Comparison of ENCODE assay signal across 15 cellular contexts in genomic region chr11:60932605-60933346, GRCh38. TPM values are rescaled to one million over a fixed set of nuclear protein-coding genes. Genes with fewer than 3 reads are reported as not detected.
DNase-seq lines count a peak whose midpoint lies in the region; ATAC-seq, FAIRE-seq and TF ChIP-seq lines count a peak whose summit lies in the region.
"Had no signal": no experiment of that assay in that cellular context is flagged by ENCODE, and none has a peak within 500 bp of the region (broad histone marks: within the 10 kb centered on the region; RNA-seq: fewer than 3 reads in every experiment).

No MANE protein-coding gene starts in this region.

- no peak for FAIRE-seq in HepG2 (lab: Jason Lieb, UNC)

- H3K4me2 ChIP-seq in BLaER1 (peak overlapping the region; percentile 56), HepG2 (ENCODE audit: low read depth, low read length) (no peak overlapping the region)
- H3K4me2 ChIP-seq: smooth muscle cell had no signal

- peak; percentile 79 for DNase-seq in choroid plexus epithelial cell (ENCODE audit: low read depth)
- DNase-seq in GM10266 (ENCODE audit: extremely low spot score): no peak
- DNase-seq in HepG2 (ENCODE audit: low spot score): no peak
- DNase-seq: activated gamma-delta T cell, dermis blood vessel endothelial cell, esophagus squamous epithelium, heart right ventricle, NCI-H1436, NCI-H226, stomach had no signal

- H2AFZ ChIP-seq in HepG2 (ENCODE audit: low read length): no peak overlapping the region

- no peaks in the 10 kb centered on the region for H3K79me2 ChIP-seq in HepG2 (ENCODE audit: insufficient read depth, low read length)

- intact Hi-C loops in HepG2 (cut with micrococcal nuclease; ENCODE audit: unreplicated experiment): no loop called here

- POLR2A ChIA-PET in HepG2 (lab: Yijun Ruan, JAX): no interaction called here

- no peak for TF ChIP-seq CTCF in choroid plexus epithelial cell (conservative IDR thresholded peaks at IDR 0.05; ENCODE audit: low read depth, low read length)
- no peak for TF ChIP-seq CTCF in GM10266 (IDR thresholded peaks at IDR 0.05; ENCODE audit: control insufficient read depth, insufficient read depth, low read depth, missing control alignments)
- no peak for TF ChIP-seq CTCF in HepG2 (CRISPR knock-in tag; IDR thresholded peaks at IDR 0.05)

- in situ Hi-C loops in HepG2 (cut with HindIII; ENCODE audit: extremely low pct_ligation_motif_present, low pct_unique_long_range_greater_than_20kb): no loop called here

- no peak for TF ChIP-seq RAD21 in HepG2 (CRISPR knock-in tag; IDR thresholded peaks at IDR 0.05)

- WGBS in HepG2 (ENCODE audit: low lambda C conversion rate): 94% methylated on average over 4 of the region's 5 CpGs

- 0 out of 2 replicates have a peak, but pooled peaks cover under 1% of the 10 kb centered on the region for H4K20me1 ChIP-seq in BLaER1
- H4K20me1 ChIP-seq in HepG2 (ENCODE audit: insufficient read depth, low read length): no peaks in the 10 kb centered on the region

- no peak overlapping the region for H3K27ac ChIP-seq in BLaER1
- H3K27ac ChIP-seq in HUES48 (ENCODE audit: low read depth, low read length): peak overlapping the region; percentile 86
- H3K27ac ChIP-seq in HepG2 (ENCODE audit: extremely low read length, insufficient read depth, low read length): no peak overlapping the region
- H3K27ac ChIP-seq: esophagus squamous epithelium, heart right ventricle, stomach, vagina had no signal

- H3K9ac ChIP-seq in BLaER1: no peak overlapping the region
- H3K9ac ChIP-seq in HUES48 (ENCODE audit: low read depth, low read length): no peak overlapping the region
- no peak overlapping the region for H3K9ac ChIP-seq in HepG2 (ENCODE audit: insufficient read depth, low read depth, low read length)

- ATAC-seq in HG03521 (IDR thresholded peaks at IDR 0.05; ENCODE audit: unreplicated experiment) (no peak), HepG2 (no peak)
- ATAC-seq: heart right ventricle had no signal

- TF ChIP-seq POLR2A in HepG2 (IDR thresholded peaks at IDR 0.05; ENCODE audit: insufficient read depth in 1 of 2, low read depth in 2 of 2, low read length in 2 of 2): no peak

- H3K27me3 ChIP-seq in BLaER1: no peaks in the 10 kb centered on the region
- H3K27me3 ChIP-seq in HUES48 (ENCODE audit: control insufficient read depth, insufficient read depth, low read length): no peaks in the 10 kb centered on the region
- H3K27me3 ChIP-seq in HepG2 (ENCODE audit: control insufficient read depth in 1 of 2, insufficient read depth in 2 of 2, low read length in 2 of 2): no peaks in the 10 kb centered on the region
- H3K27me3 ChIP-seq: esophagus squamous epithelium, vagina had no signal

- BruUV-seq in HepG2 (replicated peaks; lab: Mats Ljungman, UMichigan): no TSS peak

- H3K4me3 ChIP-seq in BLaER1: no peak overlapping the region
- no peak overlapping the region for H3K4me3 ChIP-seq in HUES48 (ENCODE audit: low read depth, low read length)
- H3K4me3 ChIP-seq in choroid plexus epithelial cell (ENCODE audit: low read depth, low read length): no peak overlapping the region
- no peak overlapping the region for H3K4me3 ChIP-seq in HepG2 (replicated peaks in 1 of 3; ENCODE audit: insufficient read depth in 1 of 3, low read depth in 2 of 3, low read length in 3 of 3)
- H3K4me3 ChIP-seq: esophagus squamous epithelium, heart right ventricle, smooth muscle cell, stomach, vagina had no signal

- H3K36me3 ChIP-seq in BLaER1 (peaks cover 86% of the 10 kb centered on the region), HUES48 (ENCODE audit: control insufficient read depth, insufficient read depth, low read length) (peaks cover 76% of the 10 kb centered on the region), HepG2 (replicated peaks in 1 of 2; ENCODE audit: control insufficient read depth in 1 of 2, insufficient read depth in 2 of 2, low read length in 2 of 2) (peaks cover 3 to 4% of the 10 kb centered on the region in 2 experiments; a peak in 3 of 5 replicates)
- H3K36me3 ChIP-seq: vagina had no signal

- no peaks in the 10 kb centered on the region for H3K9me3 ChIP-seq in BLaER1
- H3K9me3 ChIP-seq in HUES48 (ENCODE audit: control insufficient read depth, insufficient read depth, low read length): no peaks in the 10 kb centered on the region
- no peaks in the 10 kb centered on the region for H3K9me3 ChIP-seq in HepG2 (ENCODE audit: low read length)
- H3K9me3 ChIP-seq: esophagus squamous epithelium, heart right ventricle, stomach, vagina had no signal

- H3K4me1 ChIP-seq in BLaER1 (peaks cover 22% of the 10 kb centered on the region), HUES48 (ENCODE audit: control insufficient read depth, insufficient read depth, low read length) (peaks cover 8% of the 10 kb centered on the region; the same call in 1 of the 2 replicates), HepG2 (ENCODE audit: insufficient read depth, low read length) (peaks cover 10% of the 10 kb centered on the region)
- H3K4me1 ChIP-seq: vagina had no signal

- CTCF ChIA-PET in HepG2 (lab: Yijun Ruan, JAX; ENCODE audit: low intra/inter-chr PET ratio, low total read pairs): no interaction called here

- TF ChIP-seq EP300 in HepG2 (IDR thresholded peaks at IDR 0.05; ENCODE audit: low read depth in 2 of 2, low read length in 2 of 2) (no peak), HepG2 (CRISPR knock-in tag; IDR thresholded peaks at IDR 0.05; ENCODE audit: borderline replicate concordance) (no peak)

RNA-seq across cellular contexts. Expression of gene TMEM132A, which starts 8.5 kb away (rescaled TPM):
- total RNA-seq in HepG2 (2016; rRNA removed; fragmentation: Illumina TruSeq; extraction: Trizol): 8.4 and 32.9 TPM in 2 replicates
- total RNA-seq in HepG2 (2016; cell fraction: cytosol; rRNA removed; fragmentation: Illumina TruSeq; extraction: Trizol; ENCODE audit: low read depth): 5.1 and 6.9 TPM in 2 replicates
- total RNA-seq in HepG2 (2016; cell fraction: insoluble cytoplasmic fraction; rRNA removed; fragmentation: Illumina TruSeq; extraction: Trizol): 6.9 and 31.8 TPM in 2 replicates
- 11.9 and 13.4 TPM in 2 replicates for total RNA-seq in HepG2 (2016; cell fraction: membrane; rRNA removed; fragmentation: Illumina TruSeq; extraction: Trizol)
- total RNA-seq in HepG2 (2016; cell fraction: nucleus; rRNA removed; fragmentation: Illumina TruSeq; extraction: Trizol): 34.0 and 34.7 TPM in 2 replicates
- 11.1 and 22.7 TPM in 2 replicates for polyA plus RNA-seq in HepG2 (2011; rRNA removed)
- 16.2 and 18.8 TPM in 2 replicates for polyA plus RNA-seq in HepG2 (2011; cell fraction: cytosol; rRNA removed)
- polyA plus RNA-seq in HepG2 (2011; cell fraction: nucleus; rRNA removed): 103 and 122 TPM in 2 replicates
- polyA plus RNA-seq in HepG2 (2012): 19.3 and 25.4 TPM in 2 replicates
- 3.3 and 4.8 TPM in 2 replicates for polyA plus RNA-seq in HepG2 (2016; cell fraction: cytosol; fragmentation: Illumina TruSeq; extraction: Trizol; ENCODE audit: low read depth)
- 7.6 and 10.7 TPM in 2 replicates for polyA plus RNA-seq in HepG2 (2016; cell fraction: insoluble cytoplasmic fraction; fragmentation: Illumina TruSeq; extraction: Trizol; ENCODE audit: low read depth)
- polyA plus RNA-seq in HepG2 (2016; cell fraction: membrane; fragmentation: Illumina TruSeq; extraction: Trizol; ENCODE audit: low read depth): 8.3 and 10.4 TPM in 2 replicates
- 64.1 and 72.1 TPM in 2 replicates for polyA plus RNA-seq in HepG2 (2016; cell fraction: nucleus; fragmentation: Illumina TruSeq; extraction: Trizol; ENCODE audit: insufficient read depth, low read depth)
- 19.8 and 31.0 TPM in 2 replicates for polyA minus RNA-seq in HepG2 (2011; rRNA and poly(A)+ RNA removed; ENCODE audit: low replicate concordance)
- 15.7 and 16.8 TPM in 2 replicates for polyA minus RNA-seq in HepG2 (2011; cell fraction: cytosol; rRNA and poly(A)+ RNA removed)
- polyA minus RNA-seq in HepG2 (2011; cell fraction: nucleus; rRNA and poly(A)+ RNA removed): 19.7 and 26.0 TPM in 2 replicates

RNA-seq across cellular contexts. Expression of gene TMEM109, which starts 18.8 kb away (rescaled TPM):
- total RNA-seq in HepG2 (2016; rRNA removed; fragmentation: Illumina TruSeq; extraction: Trizol): 10.7 and 18.0 TPM in 2 replicates
- total RNA-seq in HepG2 (2016; cell fraction: cytosol; rRNA removed; fragmentation: Illumina TruSeq; extraction: Trizol; ENCODE audit: low read depth): 4.0 TPM in 2 replicates
- total RNA-seq in HepG2 (2016; cell fraction: insoluble cytoplasmic fraction; rRNA removed; fragmentation: Illumina TruSeq; extraction: Trizol): 10.2 and 18.3 TPM in 2 replicates
- 8.4 and 9.5 TPM in 2 replicates for total RNA-seq in HepG2 (2016; cell fraction: membrane; rRNA removed; fragmentation: Illumina TruSeq; extraction: Trizol)
- total RNA-seq in HepG2 (2016; cell fraction: nucleus; rRNA removed; fragmentation: Illumina TruSeq; extraction: Trizol): 14.1 and 14.6 TPM in 2 replicates
- 7.7 and 12.2 TPM in 2 replicates for polyA plus RNA-seq in HepG2 (2011; rRNA removed)
- polyA plus RNA-seq in HepG2 (2011; cell fraction: cytosol; rRNA removed): 9.5 and 10.2 TPM in 2 replicates
- polyA plus RNA-seq in HepG2 (2011; cell fraction: nucleus; rRNA removed): 5.5 and 8.4 TPM in 2 replicates
- polyA plus RNA-seq in HepG2 (2012): 12.8 and 19.4 TPM in 2 replicates
- polyA plus RNA-seq in HepG2 (2016; cell fraction: cytosol; fragmentation: Illumina TruSeq; extraction: Trizol; ENCODE audit: low read depth): 3.7 TPM in 2 replicates
- polyA plus RNA-seq in HepG2 (2016; cell fraction: insoluble cytoplasmic fraction; fragmentation: Illumina TruSeq; extraction: Trizol; ENCODE audit: low read depth): 12.7 and 13.2 TPM in 2 replicates
- 8.3 and 10.0 TPM in 2 replicates for polyA plus RNA-seq in HepG2 (2016; cell fraction: membrane; fragmentation: Illumina TruSeq; extraction: Trizol; ENCODE audit: low read depth)
- polyA plus RNA-seq in HepG2 (2016; cell fraction: nucleus; fragmentation: Illumina TruSeq; extraction: Trizol; ENCODE audit: insufficient read depth, low read depth): 29.4 and 33.0 TPM in 2 replicates
- polyA minus RNA-seq in HepG2 (2011; rRNA and poly(A)+ RNA removed; ENCODE audit: low replicate concordance): 9.0 and 55.3 TPM in 2 replicates
- polyA minus RNA-seq in HepG2 (2011; cell fraction: cytosol; rRNA and poly(A)+ RNA removed): 5.5 and 9.1 TPM in 2 replicates
- 2.2 and 4.5 TPM in 2 replicates for polyA minus RNA-seq in HepG2 (2011; cell fraction: nucleus; rRNA and poly(A)+ RNA removed)

RNA-seq across cellular contexts. Expression of gene SLC15A3, which starts 19.2 kb away (rescaled TPM):
- 0.58 and 0.77 TPM in 2 replicates for total RNA-seq in HepG2 (2016; rRNA removed; fragmentation: Illumina TruSeq; extraction: Trizol)
- total RNA-seq in HepG2 (2016; cell fraction: cytosol; rRNA removed; fragmentation: Illumina TruSeq; extraction: Trizol; ENCODE audit: low read depth): 0.09 TPM in 1 of 2 replicates, not detected in the other
- total RNA-seq in HepG2 (2016; cell fraction: insoluble cytoplasmic fraction; rRNA removed; fragmentation: Illumina TruSeq; extraction: Trizol): 0.49 and 1.1 TPM in 2 replicates
- 0.49 and 1.1 TPM in 2 replicates for total RNA-seq in HepG2 (2016; cell fraction: membrane; rRNA removed; fragmentation: Illumina TruSeq; extraction: Trizol)
- total RNA-seq in HepG2 (2016; cell fraction: nucleus; rRNA removed; fragmentation: Illumina TruSeq; extraction: Trizol): 1.8 and 2.8 TPM in 2 replicates
- 0.45 and 1.1 TPM in 2 replicates for polyA plus RNA-seq in HepG2 (2011; rRNA removed)
- 0.23 and 0.60 TPM in 2 replicates for polyA plus RNA-seq in HepG2 (2011; cell fraction: cytosol; rRNA removed)
- polyA plus RNA-seq in HepG2 (2011; cell fraction: nucleus; rRNA removed): 0.97 and 1.0 TPM in 2 replicates
- polyA plus RNA-seq in HepG2 (2012): 0.27 TPM in 1 of 2 replicates, not detected in the other
- polyA plus RNA-seq in HepG2 (2016; cell fraction: cytosol; fragmentation: Illumina TruSeq; extraction: Trizol; ENCODE audit: low read depth): 0.18 and 0.51 TPM in 2 replicates
- 0.53 and 0.84 TPM in 2 replicates for polyA plus RNA-seq in HepG2 (2016; cell fraction: insoluble cytoplasmic fraction; fragmentation: Illumina TruSeq; extraction: Trizol; ENCODE audit: low read depth)
- 0.44 and 0.58 TPM in 2 replicates for polyA plus RNA-seq in HepG2 (2016; cell fraction: membrane; fragmentation: Illumina TruSeq; extraction: Trizol; ENCODE audit: low read depth)
- 1.3 TPM in 1 of 2 replicates, not detected in the other for polyA plus RNA-seq in HepG2 (2016; cell fraction: nucleus; fragmentation: Illumina TruSeq; extraction: Trizol; ENCODE audit: insufficient read depth, low read depth)
- polyA minus RNA-seq in HepG2 (2011; rRNA and poly(A)+ RNA removed; ENCODE audit: low replicate concordance): 1.4 and 4.0 TPM in 2 replicates
- polyA minus RNA-seq in HepG2 (2011; cell fraction: cytosol; rRNA and poly(A)+ RNA removed): 0.97 and 1.5 TPM in 2 replicates
- polyA minus RNA-seq in HepG2 (2011; cell fraction: nucleus; rRNA and poly(A)+ RNA removed): 1.5 and 1.6 TPM in 2 replicates

RNA-seq across cellular contexts. Expression of gene PRPF19, which starts 26.4 kb away (rescaled TPM):
- 91.1 and 115 TPM in 2 replicates for total RNA-seq in HepG2 (2016; rRNA removed; fragmentation: Illumina TruSeq; extraction: Trizol)
- 16.1 and 16.4 TPM in 2 replicates for total RNA-seq in HepG2 (2016; cell fraction: cytosol; rRNA removed; fragmentation: Illumina TruSeq; extraction: Trizol; ENCODE audit: low read depth)
- total RNA-seq in HepG2 (2016; cell fraction: insoluble cytoplasmic fraction; rRNA removed; fragmentation: Illumina TruSeq; extraction: Trizol): 93.5 and 104 TPM in 2 replicates
- 37.9 and 40.5 TPM in 2 replicates for total RNA-seq in HepG2 (2016; cell fraction: membrane; rRNA removed; fragmentation: Illumina TruSeq; extraction: Trizol)
- total RNA-seq in HepG2 (2016; cell fraction: nucleus; rRNA removed; fragmentation: Illumina TruSeq; extraction: Trizol): 52.4 and 56.0 TPM in 2 replicates
- polyA plus RNA-seq in HepG2 (2011; rRNA removed): 25.0 and 27.4 TPM in 2 replicates
- 19.8 and 29.8 TPM in 2 replicates for polyA plus RNA-seq in HepG2 (2011; cell fraction: cytosol; rRNA removed)
- polyA plus RNA-seq in HepG2 (2011; cell fraction: nucleus; rRNA removed): 32.6 and 32.8 TPM in 2 replicates
- 56.0 and 62.2 TPM in 2 replicates for polyA plus RNA-seq in HepG2 (2012)
- 14.7 and 16.9 TPM in 2 replicates for polyA plus RNA-seq in HepG2 (2016; cell fraction: cytosol; fragmentation: Illumina TruSeq; extraction: Trizol; ENCODE audit: low read depth)
- polyA plus RNA-seq in HepG2 (2016; cell fraction: insoluble cytoplasmic fraction; fragmentation: Illumina TruSeq; extraction: Trizol; ENCODE audit: low read depth): 125 and 138 TPM in 2 replicates
- 33.6 and 36.5 TPM in 2 replicates for polyA plus RNA-seq in HepG2 (2016; cell fraction: membrane; fragmentation: Illumina TruSeq; extraction: Trizol; ENCODE audit: low read depth)
- polyA plus RNA-seq in HepG2 (2016; cell fraction: nucleus; fragmentation: Illumina TruSeq; extraction: Trizol; ENCODE audit: insufficient read depth, low read depth): 76.8 and 76.9 TPM in 2 replicates
- polyA minus RNA-seq in HepG2 (2011; rRNA and poly(A)+ RNA removed; ENCODE audit: low replicate concordance): 52.3 and 71.1 TPM in 2 replicates
- polyA minus RNA-seq in HepG2 (2011; cell fraction: cytosol; rRNA and poly(A)+ RNA removed): 22.3 and 28.6 TPM in 2 replicates
- polyA minus RNA-seq in HepG2 (2011; cell fraction: nucleus; rRNA and poly(A)+ RNA removed): 33.5 and 39.2 TPM in 2 replicates

RNA-seq across cellular contexts. Expression of gene CD6, which starts 38.7 kb away (rescaled TPM):
- not detected in 2 replicates for total RNA-seq in HepG2 (2016; rRNA removed; fragmentation: Illumina TruSeq; extraction: Trizol)
- total RNA-seq in HepG2 (2016; cell fraction: cytosol; rRNA removed; fragmentation: Illumina TruSeq; extraction: Trizol; ENCODE audit: low read depth): not detected in 2 replicates
- total RNA-seq in HepG2 (2016; cell fraction: insoluble cytoplasmic fraction; rRNA removed; fragmentation: Illumina TruSeq; extraction: Trizol): not detected in 2 replicates
- not detected in 2 replicates for total RNA-seq in HepG2 (2016; cell fraction: membrane; rRNA removed; fragmentation: Illumina TruSeq; extraction: Trizol)
- not detected in 2 replicates for total RNA-seq in HepG2 (2016; cell fraction: nucleus; rRNA removed; fragmentation: Illumina TruSeq; extraction: Trizol)
- polyA plus RNA-seq in HepG2 (2011; rRNA removed): not detected in 2 replicates
- polyA plus RNA-seq in HepG2 (2011; cell fraction: cytosol; rRNA removed): not detected in 2 replicates
- polyA plus RNA-seq in HepG2 (2011; cell fraction: nucleus; rRNA removed): not detected in 2 replicates
- polyA plus RNA-seq in HepG2 (2012): not detected in 2 replicates
- polyA plus RNA-seq in HepG2 (2016; cell fraction: cytosol; fragmentation: Illumina TruSeq; extraction: Trizol; ENCODE audit: low read depth): not detected in 2 replicates
- not detected in 2 replicates for polyA plus RNA-seq in HepG2 (2016; cell fraction: insoluble cytoplasmic fraction; fragmentation: Illumina TruSeq; extraction: Trizol; ENCODE audit: low read depth)
- polyA plus RNA-seq in HepG2 (2016; cell fraction: membrane; fragmentation: Illumina TruSeq; extraction: Trizol; ENCODE audit: low read depth): not detected in 2 replicates
- polyA plus RNA-seq in HepG2 (2016; cell fraction: nucleus; fragmentation: Illumina TruSeq; extraction: Trizol; ENCODE audit: insufficient read depth, low read depth): not detected in 2 replicates
- polyA minus RNA-seq in HepG2 (2011; rRNA and poly(A)+ RNA removed; ENCODE audit: low replicate concordance): not detected in 2 replicates
- polyA minus RNA-seq in HepG2 (2011; cell fraction: cytosol; rRNA and poly(A)+ RNA removed): not detected in 2 replicates
- polyA minus RNA-seq in HepG2 (2011; cell fraction: nucleus; rRNA and poly(A)+ RNA removed): not detected in 2 replicates
- total RNA-seq: dermis blood vessel endothelial cell had no signal
- polyA plus RNA-seq: smooth muscle cell had no signal
